Comparison of ENCODE assay signal across 23 cellular contexts in the genomic region with DNA sequence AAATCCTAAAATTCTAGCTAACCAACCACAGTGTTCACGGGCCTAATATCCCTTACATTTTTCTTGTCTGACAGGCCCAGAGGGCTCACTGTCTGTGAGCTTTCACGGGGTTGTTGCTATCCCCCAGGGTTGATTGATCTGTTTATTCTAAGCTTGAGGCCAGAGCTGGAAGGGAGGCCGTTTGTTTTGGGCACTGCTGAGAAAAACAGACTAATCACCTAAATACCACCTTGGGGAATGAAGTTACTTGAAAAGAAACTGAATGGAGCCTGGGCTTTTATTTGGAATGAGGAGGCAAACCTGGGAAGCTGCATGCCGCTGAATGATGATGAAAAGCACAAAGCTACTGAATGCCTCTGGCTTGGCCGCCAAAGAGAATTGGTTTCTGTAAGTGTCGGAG.
"Had no signal": no experiment of that assay in that cellular context is flagged by ENCODE, and none has a peak within 500 bp of the region (broad histone marks: within the 10 kb centered on the region; RNA-seq: fewer than 3 reads in every experiment).

No MANE protein-coding gene starts in this region.

- H3K27me3 Mint-ChIP-seq: activated B cell treated with CpG ODN at 0.5 μM for 24 hours had no signal

- H3K36me3 Mint-ChIP-seq: activated CD4-positive, alpha-beta memory T cell treated with anti-CD3 and anti-CD28 coated beads for 36 hours; activated naive CD4-positive, alpha-beta T cell treated with anti-CD3 and anti-CD28 coated beads, Interleukin-2, amount 50 U/mL, for 72 hours; T-cell had no signal

- H3K4me3 ChIP-seq: Peyer's patch, SK-N-MC had no signal

- H3K36me3 ChIP-seq: brain microvascular endothelial cell, Peyer's patch had no signal

- H3K4me1 ChIP-seq: Peyer's patch had no signal

- DNase-seq: activated B cell treated with CpG ODN at 0.5 μM for 24 hours; activated CD4-positive, alpha-beta memory T cell treated with anti-CD3 and anti-CD28 coated beads for 36 hours; activated CD4-positive, alpha-beta T cell treated with anti-CD3 and anti-CD28 coated beads for 1 hour; activated CD4-positive, alpha-beta T cell treated with anti-CD3 and anti-CD28 coated beads, Interleukin-2, amount 10 ng/mL, durations not matched to agents 24 days and 14 days; activated CD8-positive, alpha-beta memory T cell treated with anti-CD3 and anti-CD28 coated beads for 24 hours; activated effector memory CD4-positive, alpha-beta T cell treated with anti-CD3 and anti-CD28 coated beads, Interleukin-2, amount 50 U/mL, for 16 hours; activated naive CD4-positive, alpha-beta T cell treated with Interleukin-2 at 50 U/mL for 16 hours; activated naive CD8-positive, alpha-beta T cell treated with anti-CD3 and anti-CD28 coated beads, Interleukin-2, amount 50 U/mL, for 24 hours; activated T-cell treated with anti-CD3 and anti-CD28 coated beads, Interleukin-2, amount 50 U/mL, for 4 hours; brain microvascular endothelial cell; Kasumi-1; KBM-7; NCI-H1930; NCI-H2171; NCI-H510A treated with DMSO at 0.1 percent for 48 hours; NCI-H69; Peyer's patch; SHP77 treated with DMSO at 0.1 percent for 48 hours; T-cell; T-helper 2 cell; T1000 had no signal

- H3K27me3 ChIP-seq: brain microvascular endothelial cell, Peyer's patch had no signal

- H3K9me3 ChIP-seq: Peyer's patch had no signal

- H3K4me3 Mint-ChIP-seq: activated B cell treated with CpG ODN at 0.5 μM for 24 hours; activated CD4-positive, alpha-beta memory T cell treated with anti-CD3 and anti-CD28 coated beads for 36 hours; activated CD4-positive, alpha-beta T cell treated with anti-CD3 and anti-CD28 coated beads, Interleukin-2, amount 10 ng/mL, durations not matched to agents 24 days and 14 days; activated naive CD8-positive, alpha-beta T cell treated with anti-CD3 and anti-CD28 coated beads, Interleukin-2, amount 50 U/mL, for 24 hours; activated T-cell treated with anti-CD3 and anti-CD28 coated beads, Interleukin-2, amount 50 U/mL, for 4 hours; T-cell had no signal

- H3K4me1 Mint-ChIP-seq: activated B cell treated with CpG ODN at 0.5 μM for 24 hours; activated CD4-positive, alpha-beta T cell treated with anti-CD3 and anti-CD28 coated beads, Interleukin-2, amount 10 ng/mL, durations not matched to agents 24 days and 14 days; activated naive CD8-positive, alpha-beta T cell treated with anti-CD3 and anti-CD28 coated beads, Interleukin-2, amount 50 U/mL, for 24 hours; T-cell had no signal

- H3K27ac Mint-ChIP-seq: activated B cell treated with CpG ODN at 0.5 μM for 24 hours; activated CD4-positive, alpha-beta memory T cell treated with anti-CD3 and anti-CD28 coated beads for 36 hours; activated CD4-positive, alpha-beta T cell treated with anti-CD3 and anti-CD28 coated beads, Interleukin-2, amount 10 ng/mL, durations not matched to agents 24 days and 14 days; activated naive CD4-positive, alpha-beta T cell treated with anti-CD3 and anti-CD28 coated beads, Interleukin-2, amount 50 U/mL, for 72 hours; activated naive CD8-positive, alpha-beta T cell treated with anti-CD3 and anti-CD28 coated beads, Interleukin-2, amount 50 U/mL, for 24 hours; T-cell had no signal

- H3K9me3 Mint-ChIP-seq: activated B cell treated with CpG ODN at 0.5 μM for 24 hours; activated CD4-positive, alpha-beta memory T cell treated with anti-CD3 and anti-CD28 coated beads for 36 hours; activated CD4-positive, alpha-beta T cell treated with anti-CD3 and anti-CD28 coated beads, Interleukin-2, amount 10 ng/mL, durations not matched to agents 24 days and 14 days; activated naive CD4-positive, alpha-beta T cell treated with anti-CD3 and anti-CD28 coated beads, Interleukin-2, amount 50 U/mL, for 72 hours; activated naive CD8-positive, alpha-beta T cell treated with anti-CD3 and anti-CD28 coated beads, Interleukin-2, amount 50 U/mL, for 24 hours; activated T-cell treated with anti-CD3 and anti-CD28 coated beads, Interleukin-2, amount 50 U/mL, for 4 hours; T-cell had no signal

- H3K27ac ChIP-seq: brain microvascular endothelial cell, Peyer's patch, SK-N-MC had no signal
